In genomic region chr13:20772401-20773131, GRCh38 we compare ENCODE assay signal across 8 cellular contexts. TPM values are rescaled to one million over a fixed set of nuclear protein-coding genes. Genes with fewer than 3 reads are reported as not detected.
DNase-seq lines count a peak whose midpoint lies in the region; ATAC-seq, FAIRE-seq and TF ChIP-seq lines count a peak whose summit lies in the region.

No MANE protein-coding gene starts in this region.

- H3K4me3 Mint-ChIP-seq in activated naive CD4-positive, alpha-beta T cell treated with anti-CD3 and anti-CD28 coated beads, Interleukin-2, amount 10 ng/mL, durations not matched to agents 7 days and 5 days: peak overlapping the region; percentile 89

- TF ChIP-seq CTCF in kidney (IDR thresholded peaks at IDR 0.05; ENCODE audit: borderline replicate concordance, extremely low read depth, insufficient read depth): no peak
- TF ChIP-seq CTCF in tibial nerve (IDR thresholded peaks at IDR 0.05): no peak
- TF ChIP-seq CTCF in GM13977 (IDR thresholded peaks at IDR 0.05; ENCODE audit: extremely low read depth, insufficient read depth, missing control alignments): no peak

- H3K27ac ChIP-seq in kidney (ENCODE audit: low read depth in 2 of 2, low read length in 2 of 2) (no peak overlapping the region), tibial nerve (peak overlapping the region in 3 of 4 donors; percentile 92 to 93 (median 93))

- H3K27ac Mint-ChIP-seq in activated naive CD4-positive, alpha-beta T cell treated with anti-CD3 and anti-CD28 coated beads, Interleukin-2, amount 10 ng/mL, durations not matched to agents 7 days and 5 days: peak overlapping the region; percentile 99

- no peaks in the 10 kb centered on the region for H3K36me3 ChIP-seq in kidney (ENCODE audit: control insufficient read depth in 1 of 2, insufficient read depth in 2 of 2, low read length in 2 of 2)
- H3K36me3 ChIP-seq in tibial nerve: peaks cover 0 to 36% (median 0%) of the 10 kb centered on the region in 3 donors

- CTCF ChIA-PET in activated naive CD4-positive, alpha-beta T cell treated with anti-CD3 and anti-CD28 coated beads, Interleukin-2, amount 10 ng/mL, durations not matched to agents 7 days and 5 days (lab: Charles Lee): no interaction called here

- intact Hi-C loops in kidney (cut with DNase I): no loop called here

- H3K4me1 ChIP-seq in kidney (ENCODE audit: control insufficient read depth in 1 of 2, insufficient read depth in 1 of 2, low read depth in 1 of 2, low read length in 2 of 2) (peaks cover 5 to 7% of the 10 kb centered on the region in 2 donors), tibial nerve (peaks cover 0 to 21% (median 4%) of the 10 kb centered on the region in 4 donors)

- H3K9me3 ChIP-seq in kidney (ENCODE audit: control insufficient read depth in 1 of 2, low read length in 2 of 2): no peaks in the 10 kb centered on the region
- peaks cover 0 to 27% (median 4%) of the 10 kb centered on the region in 4 donors for H3K9me3 ChIP-seq in tibial nerve

- peaks cover 55% of the 10 kb centered on the region for H3K36me3 Mint-ChIP-seq in activated naive CD4-positive, alpha-beta T cell treated with anti-CD3 and anti-CD28 coated beads, Interleukin-2, amount 10 ng/mL, durations not matched to agents 7 days and 5 days

- H3K9me3 Mint-ChIP-seq in activated naive CD4-positive, alpha-beta T cell treated with anti-CD3 and anti-CD28 coated beads, Interleukin-2, amount 10 ng/mL, durations not matched to agents 7 days and 5 days: peaks cover 19% of the 10 kb centered on the region

- H3K4me3 ChIP-seq in kidney (ENCODE audit: low read length in 2 of 2) (peak overlapping the region; percentile 88 to 93), tibial nerve (peak overlapping the region; percentile 69 to 81 (median 74))

- H3K4me1 Mint-ChIP-seq in activated naive CD4-positive, alpha-beta T cell treated with anti-CD3 and anti-CD28 coated beads, Interleukin-2, amount 10 ng/mL, durations not matched to agents 7 days and 5 days: peaks cover 41% of the 10 kb centered on the region

- TF ChIP-seq EP300 in tibial nerve (IDR thresholded peaks at IDR 0.05): no peak

- no peaks in the 10 kb centered on the region for H3K27me3 ChIP-seq in tibial nerve

- 85% methylated on average over 10 of the region's 10 CpGs for WGBS in tibial nerve, 2 donors

- FAIRE-seq in kidney (lab: Jason Lieb, UNC): no peak

- no peak for TF ChIP-seq POLR2A in tibial nerve (IDR thresholded peaks at IDR 0.05)

- no peak for DNase-seq in activated naive CD4-positive, alpha-beta T cell treated with anti-CD3 and anti-CD28 coated beads, Interleukin-2, amount 10 ng/mL, durations not matched to agents 7 days and 5 days
- no peak for DNase-seq in activated naive CD4-positive, alpha-beta T cell (lab: John Stamatoyannopoulos, UW)
- peak; percentile 31 to 38 for DNase-seq in activated T-cell treated with anti-CD3 and anti-CD28 coated beads, Interleukin-2, amount 50 U/mL, for 48 hours
- DNase-seq in kidney (no peak), tibial nerve (ENCODE audit: low spot score in 2 of 2) (no peak), GM13977 (ENCODE audit: low spot score) (no peak), cerebellum (ENCODE audit: low spot score) (no peak)

- in situ Hi-C loops in GM13977 (cut with MboI; ENCODE audit: low pct_unique_long_range_greater_than_20kb, low sequenced_read_pairs, unreplicated experiment): no loop called here

- ATAC-seq in HG03457 (IDR thresholded peaks at IDR 0.05; ENCODE audit: unreplicated experiment): no peak

- no peaks in the 10 kb centered on the region for H3K27me3 Mint-ChIP-seq in activated naive CD4-positive, alpha-beta T cell treated with anti-CD3 and anti-CD28 coated beads, Interleukin-2, amount 10 ng/mL, durations not matched to agents 7 days and 5 days

- peak overlapping the region; percentile 95 for H3K9ac ChIP-seq in kidney (ENCODE audit: low read length in 2 of 2)

RNA-seq across cellular contexts. Expression of gene EEF1AKMT1, which starts 1.2 kb away (rescaled TPM):
- total RNA-seq in kidney (10.7 TPM), tibial nerve (10 to 100 TPM in 3 of 4 donors, 1 to 10 TPM in 1; 8.2 to 23.7 (median 18.5) TPM), cerebellum (10.3 TPM)
- polyA plus RNA-seq in kidney (ENCODE audit: insufficient read depth, low read depth, low replicate concordance): 16.6 TPM

Comparison
In these comparisons a context has a peak if more than half of its experiments do, and no peak if none do; other contexts are left out.
1. DNase-seq: peak in activated T-cell treated with anti-CD3 and anti-CD28 coated beads, Interleukin-2, amount 50 U/mL, for 48 hours (2 of 2); none in activated naive CD4-positive, alpha-beta T cell treated with anti-CD3 and anti-CD28 coated beads, Interleukin-2, amount 10 ng/mL, durations not matched to agents 7 days and 5 days (single experiment), activated naive CD4-positive, alpha-beta T cell (0 of 4), kidney (single experiment), tibial nerve (0 of 2), GM13977 (single experiment) and cerebellum (single experiment).
2. H3K27ac ChIP-seq: peak in tibial nerve (3 of 4); none in kidney (0 of 2).